17 cellular contexts compared by ENCODE assay signal in genomic region chr3:117892431-117892841, GRCh38.
DNase-seq lines count a peak whose midpoint lies in the region; FAIRE-seq and TF ChIP-seq lines count a peak whose summit lies in the region.
"Had no signal": no experiment of that assay in that cellular context is flagged by ENCODE, and none has a peak within 500 bp of the region (broad histone marks: within the 10 kb centered on the region; RNA-seq: fewer than 3 reads in every experiment).

No MANE protein-coding gene starts in this region.

- WGBS in SK-N-SH (ENCODE audit: low lambda C conversion rate), result 72% methylated on average over 3 of the region's 3 CpGs

- H3K36me3 Mint-ChIP-seq in MCF 10A (ENCODE audit: insufficient read depth, unreplicated experiment), result no peaks in the 10 kb centered on the region
- no peaks in the 10 kb centered on the region for H3K36me3 Mint-ChIP-seq in T-helper 2 cell treated with Interferon-gamma antibody and Interleukin-4, amounts not matched to agents 5 μg/mL and 100 μg/mL, for 36 hours (ENCODE audit: low read depth)
- H3K36me3 Mint-ChIP-seq: natural killer cell had no signal

- no peak overlapping the region for H3K9ac ChIP-seq in SK-N-SH

- H3K9me3 ChIP-seq in breast epithelium (peaks cover 0 to 8% of the 10 kb centered on the region in 2 donors), SK-N-SH (no peaks in the 10 kb centered on the region)

- no peaks in the 10 kb centered on the region for H3F3A ChIP-seq in SK-N-SH (replicated peaks; ENCODE audit: insufficient read depth)

- no peak overlapping the region for H3K4me3 Mint-ChIP-seq in MCF 10A (ENCODE audit: unreplicated experiment)
- no peak overlapping the region for H3K4me3 Mint-ChIP-seq in T-helper 2 cell treated with Interferon-gamma antibody and Interleukin-4, amounts not matched to agents 5 μg/mL and 100 μg/mL, for 36 hours
- H3K4me3 Mint-ChIP-seq: activated B cell treated with CpG ODN at 0.5 μM for 24 hours, natural killer cell had no signal

- no peaks in the 10 kb centered on the region for H3K9me3 Mint-ChIP-seq in MCF 10A (ENCODE audit: unreplicated experiment)
- no peaks in the 10 kb centered on the region for H3K9me3 Mint-ChIP-seq in T-helper 2 cell treated with Interferon-gamma antibody and Interleukin-4, amounts not matched to agents 5 μg/mL and 100 μg/mL, for 36 hours
- H3K9me3 Mint-ChIP-seq: activated B cell treated with CpG ODN at 0.5 μM for 24 hours had no signal

- H4K20me1 ChIP-seq in SK-N-SH (ENCODE audit: insufficient read depth), result no peaks in the 10 kb centered on the region

- H3K27me3 ChIP-seq in breast epithelium, result no peaks in the 10 kb centered on the region
- H3K27me3 ChIP-seq in SK-N-SH (ENCODE audit: insufficient read depth), result no peaks in the 10 kb centered on the region
- H3K27me3 ChIP-seq: heart left ventricle had no signal

- no peaks in the 10 kb centered on the region for H3K9me2 ChIP-seq in SK-N-SH

- CTCF ChIA-PET in MCF 10A (lab: Yijun Ruan, JAX), result no interaction called here
- CTCF ChIA-PET in SK-N-SH (lab: Yijun Ruan, JAX), result no interaction called here

- POLR2A ChIA-PET in MCF 10A (lab: Yijun Ruan, JAX), result interaction anchor here (0.6 to 0.7 kb wide), 2 partner anchors 25 to 175 kb away, joined by 3 read pairs; no protein-coding TSS in a partner anchor
- POLR2A ChIA-PET in SK-N-SH (lab: Yijun Ruan, JAX), result no interaction called here

- no peak for TF ChIP-seq RAD21 in SK-N-SH (IDR thresholded peaks at IDR 0.05; ENCODE audit: low read length)

- intact Hi-C loops in MCF 10A (cut with micrococcal nuclease) (no loop called here), breast epithelium (cut with DNase I; ENCODE audit: low total_unique reads) (no loop called here)

- H3K4me1 ChIP-seq in breast epithelium (no peaks in the 10 kb centered on the region), SK-N-SH (ENCODE audit: control insufficient read depth in 1 of 2, insufficient read depth in 2 of 2, low read depth in 1 of 2, low read length in 1 of 2) (peaks cover 8 to 10% of the 10 kb centered on the region in 2 experiments; a peak in 3 of 4 replicates)

- TF ChIP-seq CTCF in MCF 10A (IDR thresholded peaks at IDR 0.05; ENCODE audit: unreplicated experiment), result no peak
- TF ChIP-seq CTCF in breast epithelium (IDR thresholded peaks at IDR 0.05), result no peak
- no peak for TF ChIP-seq CTCF in SK-N-SH (IDR thresholded peaks at IDR 0.05)

- H3K4me3 ChIP-seq in breast epithelium (no peak overlapping the region), SK-N-SH (ENCODE audit: low read depth in 2 of 2, low read length in 1 of 2) (no peak overlapping the region)
- H3K4me3 ChIP-seq: heart left ventricle had no signal

- in situ Hi-C loops in KBM-7 (cut with MboI; ENCODE audit: low pct_unique_long_range_greater_than_20kb, low sequenced_read_pairs), result no loop called here

- H3K36me3 ChIP-seq in breast epithelium (no peaks in the 10 kb centered on the region), SK-N-SH (replicated peaks in 1 of 2; ENCODE audit: control insufficient read depth in 1 of 2, insufficient read depth in 2 of 2, low read length in 1 of 2) (no peaks in the 10 kb centered on the region)
- H3K36me3 ChIP-seq: heart left ventricle had no signal

- no peak overlapping the region for H3K27ac Mint-ChIP-seq in MCF 10A (ENCODE audit: low read depth, unreplicated experiment)
- no peak overlapping the region for H3K27ac Mint-ChIP-seq in T-helper 2 cell treated with Interferon-gamma antibody and Interleukin-4, amounts not matched to agents 5 μg/mL and 100 μg/mL, for 36 hours
- H3K27ac Mint-ChIP-seq: activated B cell treated with CpG ODN at 0.5 μM for 24 hours, natural killer cell had no signal

- H3K4me2 ChIP-seq in SK-N-SH, result no peak overlapping the region

- no peak for FAIRE-seq in GM12892 (lab: Jason Lieb, UNC)

- BruUV-seq in MCF 10A (replicated peaks; lab: Mats Ljungman, UMichigan), result no TSS peak

- no peak for TF ChIP-seq EP300 in SK-N-SH (IDR thresholded peaks at IDR 0.05; ENCODE audit: borderline replicate concordance in 1 of 2, low read depth in 1 of 2, low read length in 1 of 2)

- H3K4me1 Mint-ChIP-seq in MCF 10A (ENCODE audit: insufficient read depth, unreplicated experiment), result peaks cover 11% of the 10 kb centered on the region
- H3K4me1 Mint-ChIP-seq in T-helper 2 cell treated with Interferon-gamma antibody and Interleukin-4, amounts not matched to agents 5 μg/mL and 100 μg/mL, for 36 hours (ENCODE audit: low read depth), result no peaks in the 10 kb centered on the region
- H3K4me1 Mint-ChIP-seq: activated B cell treated with CpG ODN at 0.5 μM for 24 hours, natural killer cell had no signal

- H2AFZ ChIP-seq in SK-N-SH (ENCODE audit: low read depth), result 0 out of 2 replicates have a peak overlapping the region, but pooled peaks have one; percentile 35

- no peak for TF ChIP-seq POLR2A in breast epithelium (IDR thresholded peaks at IDR 0.05)
- no peak for TF ChIP-seq POLR2A in GM12892 (IDR thresholded peaks at IDR 0.05; ENCODE audit: low read depth, low read length)

- no peaks in the 10 kb centered on the region for H3K79me2 ChIP-seq in SK-N-SH (ENCODE audit: insufficient read depth)

- no peaks in the 10 kb centered on the region for H3K27me3 Mint-ChIP-seq in MCF 10A (ENCODE audit: insufficient read depth, unreplicated experiment)
- H3K27me3 Mint-ChIP-seq in T-helper 2 cell treated with Interferon-gamma antibody and Interleukin-4, amounts not matched to agents 5 μg/mL and 100 μg/mL, for 36 hours (ENCODE audit: low read depth), result no peaks in the 10 kb centered on the region
- H3K27me3 Mint-ChIP-seq: activated B cell treated with CpG ODN at 0.5 μM for 24 hours had no signal

- DNase-seq in MCF 10A (ENCODE audit: unreplicated experiment) (peak; percentile 8), breast epithelium (ENCODE audit: low spot score in 2 of 2) (no peak), SK-N-SH (no peak), fibroblast of peridontal ligament (ENCODE audit: extremely low read depth) (peak; percentile 88), renal cortical epithelial cell (ENCODE audit: low read depth) (peak; percentile 69), KBM-7 (no peak), GM12892 (ENCODE audit: insufficient read length) (no peak)
- no peak for DNase-seq in T-helper 2 cell treated with Interferon-gamma antibody and Interleukin-4, amounts not matched to agents 5 μg/mL and 100 μg/mL, for 36 hours (ENCODE audit: low spot score)
- DNase-seq: activated B cell treated with CpG ODN at 0.5 μM for 24 hours; activated gamma-delta T cell treated with Interleukin-2 at 50 U/mL for 16 hours; heart left ventricle; natural killer cell; NCI-H1930; NCI-H526 treated with DMSO at 0.1 percent for 48 hours; retina; stimulated activated CD4-positive, alpha-beta T cell treated with anti-CD3 and anti-CD28 coated beads, Interleukin-2, amount 100 ng/mL, for 24 hours; SW 1271 had no signal

- no peak overlapping the region for H3K27ac ChIP-seq in breast epithelium
- no peak overlapping the region; a peak in 1 of 4 replicates for H3K27ac ChIP-seq in SK-N-SH (ENCODE audit: low read depth in 2 of 2, low read length in 1 of 2)
- H3K27ac ChIP-seq: heart left ventricle had no signal

TF ChIP-seq in SK-N-SH, 30 proteins besides CTCF, POLR2A, EP300 and RAD21:
- TF ChIP-seq USF2 (IDR thresholded peaks at IDR 0.05; ENCODE audit: borderline replicate concordance, low read depth, low read length) (no peak), REST (IDR thresholded peaks at IDR 0.05; ENCODE audit: low read depth, low read length) (peak; percentile 67; the same call in 1 of the 2 replicates)

Comparison
In these comparisons a context has a peak if more than half of its experiments do, and no peak if none do; other contexts are left out.
1. DNase-seq: peak in MCF 10A (single experiment), fibroblast of peridontal ligament (single experiment) and renal cortical epithelial cell (single experiment); none in breast epithelium (0 of 2), SK-N-SH (single experiment), KBM-7 (single experiment), T-helper 2 cell treated with Interferon-gamma antibody and Interleukin-4, amounts not matched to agents 5 μg/mL and 100 μg/mL, for 36 hours (single experiment) and GM12892 (single experiment).